Comparison of ENCODE assay signal across 12 cellular contexts in genomic region chr3:168071535-168071934, GRCh38. TPM values are rescaled to one million over a fixed set of nuclear protein-coding genes. Genes with fewer than 3 reads are reported as not detected.
DNase-seq lines count a peak whose midpoint lies in the region; ATAC-seq, FAIRE-seq and TF ChIP-seq lines count a peak whose summit lies in the region.
"Had no signal": no experiment of that assay in that cellular context is flagged by ENCODE, and none has a peak within 500 bp of the region (broad histone marks: within the 10 kb centered on the region; RNA-seq: fewer than 3 reads in every experiment).

No MANE protein-coding gene starts in this region.

- H3K9me3 Mint-ChIP-seq in progenitor cell of endocrine pancreas (ENCODE audit: low read depth), result no peaks in the 10 kb centered on the region

- no peaks in the 10 kb centered on the region for H3K27me3 ChIP-seq in SJCRH30

- H3K4me3 Mint-ChIP-seq in progenitor cell of endocrine pancreas (ENCODE audit: low read depth), result no peak overlapping the region

- ATAC-seq in esophagus mucosa, result peak; percentile 56
- ATAC-seq: HepG2 had no signal

- no peak overlapping the region for H3K4me3 ChIP-seq in SJCRH30

- peaks cover 4% of the 10 kb centered on the region for H3K4me1 Mint-ChIP-seq in progenitor cell of endocrine pancreas (ENCODE audit: low read depth)

- no peak overlapping the region for H3K27ac ChIP-seq in SJCRH30

- no peaks in the 10 kb centered on the region; the same call in 1 of the 2 replicates for H3K36me3 ChIP-seq in SJCRH30

- no peak for FAIRE-seq in frontal cortex (lab: Jason Lieb, UNC)
- FAIRE-seq: HepG2 had no signal

- H3K27me3 Mint-ChIP-seq in progenitor cell of endocrine pancreas, result no peaks in the 10 kb centered on the region

- no peaks in the 10 kb centered on the region for H3K36me3 Mint-ChIP-seq in progenitor cell of endocrine pancreas (ENCODE audit: insufficient read depth)

- peak overlapping the region; percentile 20 for H3K27ac Mint-ChIP-seq in progenitor cell of endocrine pancreas

- H3K9me3 ChIP-seq in SJCRH30 (replicated peaks), result no peaks in the 10 kb centered on the region

- DNase-seq in ELR (ENCODE audit: low read depth) (peak; percentile 92), NCI-H226 (peak; percentile 77), progenitor cell of endocrine pancreas (ENCODE audit: low spot score, unreplicated experiment) (no peak), SJCRH30 (no peak), hypothalamus (lab: John Stamatoyannopoulos, UW) (no peak), NCI-H748 (lab: John Stamatoyannopoulos, UW; ENCODE audit: unreplicated experiment) (no peak), frontal cortex (ENCODE audit: low spot score in 2 of 2) (no peak)
- DNase-seq: cerebellar nuclear complex, NCI-H446, occipital lobe had no signal

- no peaks in the 10 kb centered on the region for H3K4me1 ChIP-seq in SJCRH30

- TF ChIP-seq CTCF in progenitor cell of endocrine pancreas (IDR thresholded peaks at IDR 0.05; ENCODE audit: unreplicated experiment), result no peak

RNA-seq across cellular contexts. Expression of gene GOLIM4, which starts 24.2 kb away (rescaled TPM):
- total RNA-seq in esophagus mucosa (8.6 TPM), progenitor cell of endocrine pancreas (38.7 and 41.8 TPM in 2 replicates), frontal cortex (17.5 TPM)
- 34.4 and 40.4 TPM in 2 replicates for total RNA-seq in SJCRH30 (2014; rRNA removed; shearing (Covaris generic))

Comparison
In these comparisons a context has a peak if more than half of its experiments do, and no peak if none do; other contexts are left out.
1. DNase-seq: peak in ELR (single experiment) and NCI-H226 (single experiment); none in progenitor cell of endocrine pancreas (single experiment), SJCRH30 (0 of 2), hypothalamus (0 of 51), NCI-H748 (single experiment) and frontal cortex (0 of 2).